Comparison of ENCODE assay signal across 10 cellular contexts in genomic region chr3:126213376-126214044, GRCh38. TPM values are rescaled to one million over a fixed set of nuclear protein-coding genes. Genes with fewer than 3 reads are reported as not detected.
A peak's percentile ranks its signal among the peaks of the same experiment; 100 is the strongest.
DNase-seq lines count a peak whose midpoint lies in the region; ATAC-seq and TF ChIP-seq lines count a peak whose summit lies in the region.
"Had no signal": no experiment of that assay in that cellular context is flagged by ENCODE, and none has a peak within 500 bp of the region (broad histone marks: within the 10 kb centered on the region; RNA-seq: fewer than 3 reads in every experiment).

No MANE protein-coding gene starts in this region.

- H3K36me3 ChIP-seq in HUES64 (ENCODE audit: insufficient read depth, low read length) (no peaks in the 10 kb centered on the region), skeletal muscle tissue (ENCODE audit: control insufficient read depth in 3 of 3, insufficient read depth in 3 of 3, low read length in 3 of 3) (no peaks in the 10 kb centered on the region)

- H3K4me3 ChIP-seq in HUES64 (ENCODE audit: low read length) (peak overlapping the region; percentile 64), choroid plexus epithelial cell (ENCODE audit: low read depth, low read length) (peak overlapping the region; percentile 55), skeletal muscle tissue (ENCODE audit: low read length in 3 of 3) (peak overlapping the region; percentile 59 to 81 (median 68))

- no peaks in the 10 kb centered on the region for H3K9me3 ChIP-seq in HUES64 (ENCODE audit: insufficient read depth, low read depth, low read length)
- H3K9me3 ChIP-seq in skeletal muscle tissue (ENCODE audit: control insufficient read depth in 3 of 3, low read length in 3 of 3): no peaks in the 10 kb centered on the region

- ATAC-seq in GM21786 (IDR thresholded peaks at IDR 0.05; ENCODE audit: unreplicated experiment) (no peak), HG03095 (IDR thresholded peaks at IDR 0.05; ENCODE audit: unreplicated experiment) (no peak), HG03460 (IDR thresholded peaks at IDR 0.05; ENCODE audit: unreplicated experiment) (no peak)
- ATAC-seq: effector memory CD8-positive, alpha-beta T cell had no signal

- H3K9ac ChIP-seq in HUES64 (ENCODE audit: low read depth, low read length): peak overlapping the region; percentile 67
- H3K9ac ChIP-seq in skeletal muscle tissue (ENCODE audit: low read depth in 1 of 3, low read length in 3 of 3): peak overlapping the region; percentile 64 to 82 (median 71)

- no peak overlapping the region for H3K27ac ChIP-seq in HUES64 (ENCODE audit: low read depth, low read length)
- H3K27ac ChIP-seq in skeletal muscle tissue (ENCODE audit: low read depth, low read length): no peak overlapping the region

- WGBS in HUES64: 28% methylated on average over 50 of the region's 50 CpGs

- no peak for TF ChIP-seq CTCF in choroid plexus epithelial cell (conservative IDR thresholded peaks at IDR 0.05; ENCODE audit: low read depth, low read length)

- peak; percentile 35 for DNase-seq in choroid plexus epithelial cell (ENCODE audit: low read depth)
- peak; percentile 65 for DNase-seq in left kidney (ENCODE audit: low read depth, low spot score)
- no peak for DNase-seq in RKO (ENCODE audit: low spot score)
- DNase-seq: effector memory CD8-positive, alpha-beta T cell; stimulated activated CD4-positive, alpha-beta T cell treated with anti-CD3 and anti-CD28 coated beads, Interleukin-4, amount 100 ng/mL, for 1 hour had no signal

- H3K4me1 ChIP-seq in HUES64 (ENCODE audit: insufficient read depth, low read length): 0 out of 2 replicates have a peak, but pooled peaks cover 5% of the 10 kb centered on the region
- H3K4me1 ChIP-seq in skeletal muscle tissue (ENCODE audit: control insufficient read depth in 3 of 3, insufficient read depth in 3 of 3, low read length in 3 of 3): peaks cover 15 to 18% (median 17%) of the 10 kb centered on the region in 3 donors

- H3K27me3 ChIP-seq in HUES64 (ENCODE audit: insufficient read depth, low read length) (peaks cover 28% of the 10 kb centered on the region), skeletal muscle tissue (ENCODE audit: control insufficient read depth in 3 of 3, insufficient read depth in 3 of 3, low read length in 3 of 3) (peaks cover 0 to 11% (median 8%) of the 10 kb centered on the region in 3 donors)

RNA-seq across cellular contexts. Expression of gene ALDH1L1, which starts 33.1 kb away (rescaled TPM):
- polyA plus RNA-seq in HUES64 (2013, experiment 1 of 2): 0.70 TPM
- polyA plus RNA-seq in HUES64 (2013, experiment 2 of 2): 1.5 TPM
- 2.6 TPM for total RNA-seq in skeletal muscle tissue
